ENCODE assay signal across 19 cellular contexts in the genomic region with DNA sequence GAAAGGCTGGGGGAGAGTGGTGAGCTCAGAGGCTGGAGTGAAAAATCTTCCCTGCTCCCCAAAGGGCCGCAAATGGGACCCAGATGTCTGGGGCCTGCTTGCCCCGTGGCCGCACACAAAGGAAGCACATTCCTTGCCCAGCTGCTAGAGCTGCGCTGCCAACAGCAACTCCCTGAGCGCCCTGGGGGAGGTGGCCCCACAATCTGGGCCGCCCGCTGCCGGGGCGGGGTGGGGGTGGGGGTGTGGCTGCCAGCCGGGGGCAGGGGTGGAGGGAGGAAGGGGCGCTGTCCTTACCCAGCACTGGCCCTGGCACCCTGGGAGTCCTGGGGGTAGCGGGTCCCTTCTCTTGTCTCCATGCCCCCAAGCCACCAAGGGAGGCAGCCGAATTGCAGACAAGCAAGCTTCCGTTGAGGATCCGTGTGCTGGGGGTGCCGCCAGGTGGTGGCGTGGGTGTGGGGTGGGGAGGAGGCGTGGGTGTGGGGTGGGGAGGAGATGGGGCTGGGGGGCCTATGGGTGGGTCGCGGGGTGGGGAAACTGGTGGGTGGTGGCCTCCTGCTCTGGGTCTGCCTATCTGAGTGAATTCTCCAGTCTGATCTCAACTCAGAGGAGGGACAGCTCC. TPM values are rescaled to one million over a fixed set of nuclear protein-coding genes. Genes with fewer than 3 reads are reported as not detected.
DNase-seq lines count a peak whose midpoint lies in the region; ATAC-seq, FAIRE-seq and TF ChIP-seq lines count a peak whose summit lies in the region.
"Had no signal": no experiment of that assay in that cellular context is flagged by ENCODE, and none has a peak within 500 bp of the region (broad histone marks: within the 10 kb centered on the region; RNA-seq: fewer than 3 reads in every experiment).

No MANE protein-coding gene starts in this region.

- H3K9me3 Mint-ChIP-seq in CD8-positive, alpha-beta T cell, result no peaks in the 10 kb centered on the region
- H3K9me3 Mint-ChIP-seq: CD4-positive, CD25-positive, alpha-beta regulatory T cell; IgD-negative memory B cell; memory B cell had no signal

- H3K4ac ChIP-seq in neuronal stem cell (ENCODE audit: low read length), result no peak overlapping the region

- peak overlapping the region; percentile 58 for H2BK12ac ChIP-seq in neuronal stem cell (ENCODE audit: low read length)

- no peak overlapping the region for H4K91ac ChIP-seq in neuronal stem cell (ENCODE audit: low read depth, low read length, poor library complexity)

- H3K4me2 ChIP-seq in neuronal stem cell (ENCODE audit: insufficient read depth, low read length, poor library complexity, severe bottlenecking), result no peak overlapping the region

- H3K9ac ChIP-seq in neuronal stem cell (ENCODE audit: low read depth, low read length, poor library complexity), result no peak overlapping the region

- no peak overlapping the region for H3K27ac ChIP-seq in HEK293 (ENCODE audit: extremely low read depth, low read depth, low read length)
- H3K27ac ChIP-seq in neuronal stem cell (replicated peaks; ENCODE audit: low read length), result no peak overlapping the region
- no peak overlapping the region for H3K27ac ChIP-seq in CD8-positive, alpha-beta T cell (ENCODE audit: low read depth, low read length)
- H3K27ac ChIP-seq in pancreas, result no peak overlapping the region
- H3K27ac ChIP-seq: uterus had no signal

- no peaks in the 10 kb centered on the region for H3K79me1 ChIP-seq in neuronal stem cell (ENCODE audit: low read depth, low read length)

- H3K9me3 ChIP-seq in HEK293 (ENCODE audit: control insufficient read depth, insufficient read depth, low read depth, low read length) (no peaks in the 10 kb centered on the region), neuronal stem cell (replicated peaks in 1 of 2; ENCODE audit: control insufficient read depth in 2 of 2, insufficient read depth in 1 of 2, low read depth in 1 of 2, low read length in 2 of 2) (peaks cover 0 to 9% of the 10 kb centered on the region in 2 donors), pancreas (no peaks in the 10 kb centered on the region)
- H3K9me3 ChIP-seq in CD8-positive, alpha-beta T cell (ENCODE audit: low read length), result no peaks in the 10 kb centered on the region
- H3K9me3 ChIP-seq: uterus had no signal

- intact Hi-C loops in CD8-positive, alpha-beta T cell (cut with DNase I, micrococcal nuclease), result no loop called here
- intact Hi-C loops in pancreas (cut with DNase I), result no loop called here

- no peak overlapping the region for H3K23ac ChIP-seq in neuronal stem cell (ENCODE audit: low read depth, low read length, poor library complexity)

- H3K4me3 Mint-ChIP-seq in CD8-positive, alpha-beta T cell, result no peak overlapping the region
- H3K4me3 Mint-ChIP-seq: CD4-positive, CD25-positive, alpha-beta regulatory T cell; memory B cell had no signal

- FAIRE-seq in pancreas (lab: Jason Lieb, UNC), result no peak
- FAIRE-seq: RCC 7860 had no signal

- H2AK5ac ChIP-seq in neuronal stem cell (ENCODE audit: low read depth, low read length), result peak overlapping the region; percentile 96

- H3K27me3 ChIP-seq in neuronal stem cell (ENCODE audit: control insufficient read depth in 3 of 3, insufficient read depth in 3 of 3, low read depth in 1 of 3, low read length in 3 of 3) (peaks cover 0 to 25% (median 0%) of the 10 kb centered on the region in 3 experiments), pancreas (no peaks in the 10 kb centered on the region)
- no peaks in the 10 kb centered on the region for H3K27me3 ChIP-seq in CD8-positive, alpha-beta T cell (ENCODE audit: insufficient read depth, low read length)
- H3K27me3 ChIP-seq: uterus had no signal

- no peak overlapping the region for H3K4me3 ChIP-seq in AG09309 (ENCODE audit: control insufficient read depth, low read depth, low read length)
- H3K4me3 ChIP-seq in HEK293 (ENCODE audit: low read depth, low read length), result no peak overlapping the region
- H3K4me3 ChIP-seq in neuronal stem cell (ENCODE audit: low read length in 2 of 2), result no peak overlapping the region
- no peak overlapping the region for H3K4me3 ChIP-seq in CD8-positive, alpha-beta T cell (ENCODE audit: low read depth, low read length)
- no peak overlapping the region for H3K4me3 ChIP-seq in pancreas
- H3K4me3 ChIP-seq: uterus had no signal

- WGBS in neuronal stem cell (ENCODE audit: extremely low coverage in 2 of 2, insufficient read length in 2 of 2, insufficient replicate concordance in 1 of 2), 2 donors, result no CpG with 5 or more reads among the region's 20 CpGs
- WGBS in pancreas, 2 donors, result 77 to 86% methylated on average over 15 to 20 of the region's 20 CpGs

- no peak overlapping the region for H2BK120ac ChIP-seq in neuronal stem cell (ENCODE audit: low read depth, low read length)

- DNase-seq in AG09309 (ENCODE audit: low read depth), result peak; percentile 32
- DNase-seq in fibroblast of gingiva (ENCODE audit: low read depth), result peak; percentile 88
- no peak for DNase-seq in neuronal stem cell (ENCODE audit: low spot score)
- DNase-seq in CD8-positive, alpha-beta T cell, result no peak
- DNase-seq in HUDEP-2 (lab: John Stamatoyannopoulos, UW; ENCODE audit: unreplicated experiment in 76 of 76), result no peak
- no peak for DNase-seq in COR-L47 (lab: John Stamatoyannopoulos, UW)
- DNase-seq in pancreas, result no peak
- DNase-seq: activated CD4-positive, alpha-beta T cell treated with anti-CD3 and anti-CD28 coated beads, Interleukin-2, amount 50 U/mL, for 48 hours; activated gamma-delta T cell; CD4-positive, CD25-positive, alpha-beta regulatory T cell; NCI-H1436; NCI-H510A treated with DMSO at 0.1 percent for 48 hours; posterior cingulate gyrus; T-helper 9 cell; uterus had no signal

- H2BK5ac ChIP-seq in neuronal stem cell (ENCODE audit: low read length), result peak overlapping the region; percentile 53

- H3K14ac ChIP-seq in neuronal stem cell (ENCODE audit: low read length), result no peak overlapping the region

- TF ChIP-seq CTCF in AG09309 (IDR thresholded peaks at IDR 0.05; ENCODE audit: control insufficient read depth, insufficient read depth, low read depth, low read length, missing control alignments) (no peak), HEK293 (tag by site-specific recombination; IDR thresholded peaks at IDR 0.05) (no peak), pancreas (IDR thresholded peaks at IDR 0.05) (no peak)
- no peak for TF ChIP-seq CTCF in CD8-positive, alpha-beta T cell (IDR thresholded peaks at IDR 0.05)

- no peak overlapping the region for H3K27ac Mint-ChIP-seq in CD8-positive, alpha-beta T cell
- H3K27ac Mint-ChIP-seq: memory B cell had no signal

- H3K18ac ChIP-seq in neuronal stem cell (ENCODE audit: low read length), result peak overlapping the region; percentile 27

- no peak overlapping the region for H2AFZ ChIP-seq in neuronal stem cell (ENCODE audit: low read length)

- H3K4me1 ChIP-seq in HEK293 (ENCODE audit: control insufficient read depth, insufficient read depth, low read length) (no peaks in the 10 kb centered on the region), neuronal stem cell (ENCODE audit: control insufficient read depth in 2 of 2, insufficient read depth in 1 of 2, low read depth in 1 of 2, low read length in 2 of 2) (peaks cover 9 to 10% of the 10 kb centered on the region in 2 donors), pancreas (peaks cover 0 to 14% (median 13%) of the 10 kb centered on the region in 3 donors)
- H3K4me1 ChIP-seq in CD8-positive, alpha-beta T cell (ENCODE audit: insufficient read depth, low read length), result no peaks in the 10 kb centered on the region
- H3K4me1 ChIP-seq: uterus had no signal

- no peak overlapping the region for H4K8ac ChIP-seq in neuronal stem cell (ENCODE audit: low read depth, low read length)

- POLR2A ChIA-PET in HEK293 (lab: Yijun Ruan, JAX), result no interaction called here
- POLR2A ChIA-PET in CD8-positive, alpha-beta T cell (lab: Charles Lee), result no interaction called here

- no peaks in the 10 kb centered on the region for H3K27me3 Mint-ChIP-seq in CD8-positive, alpha-beta T cell (ENCODE audit: low read depth)
- H3K27me3 Mint-ChIP-seq: IgD-negative memory B cell, memory B cell had no signal

- H3K4me1 Mint-ChIP-seq in CD8-positive, alpha-beta T cell (ENCODE audit: low read depth), result no peaks in the 10 kb centered on the region
- H3K4me1 Mint-ChIP-seq: CD4-positive, CD25-positive, alpha-beta regulatory T cell had no signal

- H3K36me3 Mint-ChIP-seq in CD8-positive, alpha-beta T cell, result no peaks in the 10 kb centered on the region
- H3K36me3 Mint-ChIP-seq: CD4-positive, CD25-positive, alpha-beta regulatory T cell had no signal

- CTCF ChIA-PET in HEK293 (lab: Yijun Ruan, JAX), result no interaction called here
- CTCF ChIA-PET in CD8-positive, alpha-beta T cell (lab: Charles Lee), result no interaction called here

- H3K36me3 ChIP-seq in HEK293 (ENCODE audit: control insufficient read depth in 2 of 2, insufficient read depth in 1 of 2, low read length in 2 of 2) (no peaks in the 10 kb centered on the region), neuronal stem cell (replicated peaks in 1 of 2; ENCODE audit: control insufficient read depth in 2 of 2, insufficient read depth in 2 of 2, low read length in 2 of 2) (no peaks in the 10 kb centered on the region), pancreas (no peaks in the 10 kb centered on the region)
- H3K36me3 ChIP-seq in CD8-positive, alpha-beta T cell (ENCODE audit: insufficient read depth, low read length), result no peaks in the 10 kb centered on the region
- H3K36me3 ChIP-seq: uterus had no signal

- peak overlapping the region; percentile 93 for H2BK15ac ChIP-seq in neuronal stem cell (ENCODE audit: low read length)

- ATAC-seq in CD8-positive, alpha-beta T cell, result no peak
- ATAC-seq in pancreas, result no peak

TF ChIP-seq in HEK293, 187 proteins besides CTCF, POLR2A, EP300 and RAD21:
- TF ChIP-seq KLF1 (tag by site-specific recombination; IDR thresholded peaks at IDR 0.05) (peak; percentile 81), SP7 (tag by site-specific recombination; IDR thresholded peaks at IDR 0.05) (no peak)

RNA-seq across cellular contexts. Expression of gene PABPN1L, which starts 48.4 kb away (rescaled TPM):
- not detected for polyA plus RNA-seq in neuronal stem cell (2013, experiment 1 of 2)
- not detected for polyA plus RNA-seq in neuronal stem cell (2013, experiment 2 of 2)
- total RNA-seq in CD8-positive, alpha-beta T cell, result not detected
- under 1 TPM in 3 of 6 donors, not detected in 3; 0.23 to 0.35 (median 0.24) TPM for total RNA-seq in pancreas
- under 1 TPM; 0.63 to 0.65 TPM for polyA plus RNA-seq in pancreas
- total RNA-seq: CD4-positive, CD25-positive, alpha-beta regulatory T cell; uterus had no signal
- polyA plus RNA-seq: CD4-positive, CD25-positive, alpha-beta regulatory T cell; IgD-negative memory B cell had no signal

RNA-seq across cellular contexts. Expression of gene TRAPPC2L, which starts 57.9 kb away (rescaled TPM):
- polyA plus RNA-seq in neuronal stem cell (2013, experiment 1 of 2), result 57.0 TPM
- polyA plus RNA-seq in neuronal stem cell (2013, experiment 2 of 2), result 58.2 TPM
- 10 to 100 TPM; 53.4 to 56.5 TPM for total RNA-seq in CD8-positive, alpha-beta T cell
- total RNA-seq in pancreas, result 10 to 100 TPM; 16.0 to 35.5 (median 23.0) TPM
- 10 to 100 TPM; 49.2 to 55.2 TPM for polyA plus RNA-seq in pancreas

RNA-seq across cellular contexts. Expression of gene GALNS, which starts 58.1 kb away (rescaled TPM):
- 9.6 TPM for polyA plus RNA-seq in neuronal stem cell (2013, experiment 1 of 2)
- 9.1 TPM for polyA plus RNA-seq in neuronal stem cell (2013, experiment 2 of 2)
- 10 to 100 TPM; 16.0 to 20.0 TPM for total RNA-seq in CD8-positive, alpha-beta T cell
- 10 to 100 TPM in 2 of 6 donors, 1 to 10 TPM in 4; 5.7 to 19.2 (median 7.2) TPM for total RNA-seq in pancreas
- polyA plus RNA-seq in pancreas, result 10 to 100 TPM; 18.0 to 26.1 TPM

Comparison
In these comparisons a context has a peak if more than half of its experiments do, and no peak if none do; other contexts are left out.
1. DNase-seq: peak in AG09309 (single experiment) and fibroblast of gingiva (single experiment); none in neuronal stem cell (single experiment), CD8-positive, alpha-beta T cell (0 of 7), HUDEP-2 (0 of 76), COR-L47 (single experiment) and pancreas (0 of 6).